15 cellular contexts compared by ENCODE assay signal in genomic region chr2:111632661-111633060, GRCh38.
DNase-seq lines count a peak whose midpoint lies in the region; ATAC-seq, FAIRE-seq and TF ChIP-seq lines count a peak whose summit lies in the region.
"Had no signal": no experiment of that assay in that cellular context is flagged by ENCODE, and none has a peak within 500 bp of the region (broad histone marks: within the 10 kb centered on the region; RNA-seq: fewer than 3 reads in every experiment).

No MANE protein-coding gene starts in this region.

- H3K36me3 ChIP-seq in neutrophil: no peaks in the 10 kb centered on the region
- H3K36me3 ChIP-seq in pancreas: no peaks in the 10 kb centered on the region
- H3K36me3 ChIP-seq in gastrocnemius medialis: no peaks in the 10 kb centered on the region
- H3K36me3 ChIP-seq: tibial nerve had no signal

- H3K27ac ChIP-seq in neutrophil (peak overlapping the region; percentile 77), pancreas (no peak overlapping the region), gastrocnemius medialis (no peak overlapping the region)
- H3K27ac ChIP-seq: body of pancreas, tibial nerve had no signal

- DNase-seq in SKM-1 treated with dmso at 0.1 percent for 144 hours (lab: John Stamatoyannopoulos, UW; ENCODE audit: unreplicated experiment) (peak; percentile 57), SKM-1 (lab: John Stamatoyannopoulos, UW; ENCODE audit: unreplicated experiment) (no peak), KBM-7 (peak; percentile 36), pancreas (no peak), gastrocnemius medialis (no peak)
- DNase-seq: ACHN, body of pancreas, hypothalamus, NCI-H82 had no signal

- peaks cover 3% of the 10 kb centered on the region for H3K27me3 Mint-ChIP-seq in activated naive CD8-positive, alpha-beta T cell

- no peak for FAIRE-seq in pancreas (lab: Jason Lieb, UNC)
- FAIRE-seq: G401.6 had no signal

- TF ChIP-seq CTCF in neutrophil (IDR thresholded peaks at IDR 0.05) (no peak), pancreas (IDR thresholded peaks at IDR 0.05) (no peak), gastrocnemius medialis (IDR thresholded peaks at IDR 0.05 in 4 of 5, conservative IDR thresholded peaks at IDR 0.05 in 1 of 5) (no peak)

- H3K4me3 Mint-ChIP-seq in activated naive CD8-positive, alpha-beta T cell: peak overlapping the region; percentile 21

- H3K4me3 ChIP-seq in neutrophil (ENCODE audit: low read depth in 1 of 2, low read length in 1 of 2) (no peak overlapping the region), pancreas (no peak overlapping the region), gastrocnemius medialis (no peak overlapping the region)
- H3K4me3 ChIP-seq: body of pancreas, tibial nerve had no signal

- peaks cover 17% of the 10 kb centered on the region for H3K36me3 Mint-ChIP-seq in activated naive CD8-positive, alpha-beta T cell

- peaks cover 19% of the 10 kb centered on the region for H3K4me1 Mint-ChIP-seq in activated naive CD8-positive, alpha-beta T cell (ENCODE audit: low read depth)

- H3K27me3 ChIP-seq in neutrophil (no peaks in the 10 kb centered on the region), pancreas (no peaks in the 10 kb centered on the region), gastrocnemius medialis (no peaks in the 10 kb centered on the region)
- H3K27me3 ChIP-seq: body of pancreas, tibial nerve had no signal

- H3K4me1 ChIP-seq in neutrophil (ENCODE audit: control insufficient read depth in 1 of 2, insufficient read depth in 1 of 2, low read depth in 1 of 2, low read length in 1 of 2): peaks cover 17 to 20% of the 10 kb centered on the region in 2 experiments
- H3K4me1 ChIP-seq in pancreas: no peaks in the 10 kb centered on the region
- H3K4me1 ChIP-seq in gastrocnemius medialis: peaks cover 0 to 5% of the 10 kb centered on the region in 2 donors
- H3K4me1 ChIP-seq: body of pancreas, tibial nerve had no signal

- 63 to 65% methylated on average over 4 of the region's 4 CpGs for WGBS in pancreas, 2 donors

- H3K9me3 ChIP-seq in neutrophil: no peaks in the 10 kb centered on the region
- peaks cover 0 to 4% (median 0%) of the 10 kb centered on the region in 4 donors for H3K9me3 ChIP-seq in pancreas
- H3K9me3 ChIP-seq in gastrocnemius medialis: no peaks in the 10 kb centered on the region

- intact Hi-C loops in pancreas (cut with DNase I) (no loop called here), gastrocnemius medialis (cut with DNase I; ENCODE audit: low total_unique reads) (no loop called here)

- H3K27ac Mint-ChIP-seq in activated naive CD8-positive, alpha-beta T cell: no peak overlapping the region
- H3K27ac Mint-ChIP-seq: T-cell had no signal

- H3K9me3 Mint-ChIP-seq in activated naive CD8-positive, alpha-beta T cell (ENCODE audit: low read depth): peaks cover 16% of the 10 kb centered on the region

- TF ChIP-seq POLR2A in gastrocnemius medialis (IDR thresholded peaks at IDR 0.05): no peak

- ATAC-seq in esophagus mucosa (no peak), pancreas (no peak), gastrocnemius medialis (no peak)
- ATAC-seq: body of pancreas had no signal

- in situ Hi-C loops in KBM-7 (cut with MboI; ENCODE audit: low pct_unique_long_range_greater_than_20kb, low sequenced_read_pairs): no loop called here
- in situ Hi-C loops in gastrocnemius medialis (cut with MboI; ENCODE audit: low sequenced_read_pairs in 4 of 4): no loop called here

Comparison
In these comparisons a context has a peak if more than half of its experiments do, and no peak if none do; other contexts are left out.
1. DNase-seq: peak in SKM-1 treated with dmso at 0.1 percent for 144 hours (single experiment) and KBM-7 (single experiment); none in SKM-1 (single experiment), pancreas (0 of 6) and gastrocnemius medialis (0 of 2).